In the genomic region with DNA sequence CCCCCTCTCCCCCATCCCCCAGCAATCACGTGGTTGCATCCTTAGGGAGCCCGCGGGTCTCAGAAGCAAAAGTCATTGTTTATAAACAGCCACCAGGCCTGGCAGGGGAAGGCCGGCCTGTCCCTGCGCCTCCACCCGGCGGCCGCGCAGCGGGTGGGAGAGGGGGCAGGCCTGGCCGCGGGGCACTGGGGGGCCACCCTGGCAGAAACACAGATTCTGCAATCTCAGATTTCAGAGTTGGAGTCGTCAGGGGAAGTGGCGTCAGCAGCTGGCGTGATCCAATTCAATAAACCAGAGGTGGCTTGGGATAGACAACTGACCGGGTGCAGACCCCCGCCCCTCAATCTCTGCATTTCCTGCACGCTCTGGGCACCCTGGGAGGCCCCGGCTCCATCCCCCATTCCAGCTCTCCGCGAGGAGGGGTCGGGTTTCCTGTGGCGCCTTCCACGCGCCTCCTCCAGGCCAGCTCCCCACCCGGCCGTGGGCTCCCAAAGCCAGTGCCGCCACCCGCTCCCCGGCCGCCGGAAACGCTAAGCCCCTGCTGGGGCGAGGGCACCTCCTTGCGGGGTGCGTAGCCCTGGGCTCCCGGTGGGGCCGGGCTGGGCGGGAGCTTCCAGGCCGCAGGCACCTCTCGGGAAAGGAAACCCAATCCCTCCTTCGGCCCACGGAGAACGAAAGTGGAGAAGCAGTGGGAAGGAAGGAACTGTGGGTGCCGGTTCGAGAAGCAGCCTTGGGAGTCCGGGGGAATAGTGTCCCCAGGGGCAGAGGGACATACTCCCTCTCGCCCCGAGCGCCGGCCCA, we compare ENCODE assay signal across 8 cellular contexts. TPM values are rescaled to one million over a fixed set of nuclear protein-coding genes. Genes with fewer than 3 reads are reported as not detected.
DNase-seq lines count a peak whose midpoint lies in the region; ATAC-seq, FAIRE-seq and TF ChIP-seq lines count a peak whose summit lies in the region.

No MANE protein-coding gene starts in this region.

- no peak for ATAC-seq in GM18520 (IDR thresholded peaks at IDR 0.05; ENCODE audit: unreplicated experiment)
- no peak for ATAC-seq in HG02571 (IDR thresholded peaks at IDR 0.05; ENCODE audit: unreplicated experiment)

- peaks cover 0 to 3% of the 10 kb centered on the region in 2 donors for H3K4me1 ChIP-seq in small intestine (ENCODE audit: control insufficient read depth in 2 of 2, insufficient read depth in 1 of 2, low read depth in 1 of 2, low read length in 1 of 2)

- peak; percentile 58 for DNase-seq in Daoy (ENCODE audit: low read depth)
- DNase-seq in NB4 (ENCODE audit: low read depth) = no peak
- DNase-seq in brain pericyte (ENCODE audit: low read depth, low spot score) = peak; percentile 66
- peak; percentile 55 for DNase-seq in iPS-NIHi7 (ENCODE audit: extremely low spot score)
- DNase-seq in small intestine = peak; percentile 47
- DNase-seq in KG1 (lab: John Stamatoyannopoulos, UW) = no peak

- H3K4me3 ChIP-seq in NB4 (ENCODE audit: low read depth, low read length) (peak overlapping the region; percentile 52), small intestine (ENCODE audit: low read depth in 1 of 2, low read length in 2 of 2) (peak overlapping the region; percentile 34 to 81)

- WGBS in small intestine, 3 donors = 0 to 5% (median 2%) methylated on average over 49 to 51 of the region's 51 CpGs

- FAIRE-seq in small intestine (lab: Jason Lieb, UNC) = no peak

- H3K27ac ChIP-seq in small intestine (ENCODE audit: low read depth in 1 of 2, low read length in 1 of 2) = peak overlapping the region in 1 of 2 donors; percentile 68

- no peaks in the 10 kb centered on the region for H3K36me3 ChIP-seq in small intestine (ENCODE audit: control insufficient read depth in 2 of 2, insufficient read depth in 2 of 2, low read length in 2 of 2)

- H3K27me3 ChIP-seq in small intestine (ENCODE audit: control insufficient read depth in 2 of 2, insufficient read depth in 2 of 2, low read length in 2 of 2) = no peaks in the 10 kb centered on the region

- no peaks in the 10 kb centered on the region for H3K9me3 ChIP-seq in small intestine (ENCODE audit: control insufficient read depth, low read depth)

- TF ChIP-seq CTCF in NB4 (IDR thresholded peaks at IDR 0.05; ENCODE audit: low read depth, low read length) = no peak

- TF ChIP-seq POLR2A in NB4 (IDR thresholded peaks at IDR 0.05; ENCODE audit: extremely low read depth, insufficient read length) = no peak

RNA-seq across cellular contexts. Expression of a gene that starts 1.1 kb away (rescaled TPM):
- 68.1 and 74.2 TPM in 2 replicates for total RNA-seq in Daoy (2014; rRNA removed; shearing (Covaris generic))
- 10 to 100 TPM in 2 of 3 donors, 1 to 10 TPM in 1; 6.7 to 40.7 (median 16.8) TPM for polyA plus RNA-seq in small intestine

Comparison
In these comparisons a context has a peak if more than half of its experiments do, and no peak if none do; other contexts are left out.
1. DNase-seq: peak in Daoy (single experiment), brain pericyte (single experiment), iPS-NIHi7 (single experiment) and small intestine (single experiment); none in NB4 (single experiment) and KG1 (single experiment).